22 cellular contexts compared by ENCODE assay signal in the genomic region with DNA sequence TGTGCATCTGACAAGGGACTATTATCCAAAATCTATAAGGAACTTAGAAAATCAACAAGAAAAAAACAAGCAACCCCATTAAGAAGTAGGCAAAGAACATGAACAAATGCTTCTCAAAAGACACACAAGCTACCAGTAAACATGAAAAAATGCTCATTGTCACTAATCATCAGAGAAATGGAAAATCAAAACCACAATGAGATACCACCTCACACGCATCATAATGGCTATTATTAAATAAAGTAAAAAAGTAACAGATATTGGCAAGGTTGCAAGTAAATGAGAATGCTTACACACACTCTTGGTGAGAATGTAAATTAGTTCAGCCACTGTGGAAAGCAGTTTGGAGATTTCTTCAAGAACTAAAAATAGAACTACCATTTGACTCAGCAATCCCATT.
"Had no signal": no experiment of that assay in that cellular context is flagged by ENCODE, and none has a peak within 500 bp of the region (broad histone marks: within the 10 kb centered on the region; RNA-seq: fewer than 3 reads in every experiment).

No MANE protein-coding gene starts in this region.

- H2AFZ ChIP-seq: hepatocyte had no signal

- H3K36me3 ChIP-seq: gastrocnemius medialis, heart left ventricle, lower lobe of right lung, neutrophil, pancreas, right lobe of liver, stomach, tibial artery had no signal

- H3K79me2 ChIP-seq: hepatocyte had no signal

- H3K27ac ChIP-seq: dorsolateral prefrontal cortex, gastrocnemius medialis, heart left ventricle, hepatocyte, lower lobe of right lung, neutrophil, pancreas, right lobe of liver, stomach, tibial artery had no signal

- H3K9me3 ChIP-seq: gastrocnemius medialis, heart left ventricle, lower lobe of right lung, neutrophil, pancreas, right lobe of liver, stomach, tibial artery had no signal

- H3K4me3 ChIP-seq: dorsolateral prefrontal cortex, gastrocnemius medialis, heart left ventricle, hepatocyte, lower lobe of right lung, pancreas, right lobe of liver, stomach, tibial artery had no signal

- H3K27me3 ChIP-seq: gastrocnemius medialis, heart left ventricle, hepatocyte, neutrophil, pancreas, right lobe of liver, stomach, tibial artery had no signal

- H3K4me2 ChIP-seq: hepatocyte had no signal

- H3K4me1 ChIP-seq: gastrocnemius medialis, heart left ventricle, lower lobe of right lung, pancreas, right lobe of liver, stomach, tibial artery had no signal

- DNase-seq: dorsolateral prefrontal cortex; effector CD4-positive, alpha-beta T cell; foreskin fibroblast; gastrocnemius medialis; heart left ventricle; kidney; left colon; left ventricle myocardium superior; lower lobe of right lung; naive B cell; pancreas; right lobe of liver; stimulated activated CD4-positive, alpha-beta T cell treated with anti-CD3 and anti-CD28 coated beads, Interleukin-2, amount 100 ng/mL, for 24 hours; stimulated activated CD4-positive, alpha-beta T cell treated with anti-CD3 and anti-CD28 coated beads, Interleukin-4, amount 100 ng/mL, for 24 hours; stimulated activated naive CD4-positive, alpha-beta T cell treated with Interleukin-2 at 50 U/mL for 16 hours; stomach; tibial artery had no signal

- ATAC-seq: esophagus mucosa; gastrocnemius medialis; heart left ventricle; left colon; left ventricle myocardium superior; lower lobe of right lung; natural killer cell treated with Interleukin-12 subunit alpha and Interleukin-12 subunit beta and Interleukin-15 and Interleukin-18, amount 100 ng/mL, for 72 hours; pancreas; right lobe of liver; stimulated activated effector memory CD8-positive, alpha-beta T cell treated with anti-CD3 and anti-CD28 coated beads, Interleukin-12 subunit alpha, Interleukin-12 subunit beta, amount 100 ng/mL, for 72 hours had no signal
